Comparison of ENCODE assay signal across 33 cellular contexts in the genomic region with DNA sequence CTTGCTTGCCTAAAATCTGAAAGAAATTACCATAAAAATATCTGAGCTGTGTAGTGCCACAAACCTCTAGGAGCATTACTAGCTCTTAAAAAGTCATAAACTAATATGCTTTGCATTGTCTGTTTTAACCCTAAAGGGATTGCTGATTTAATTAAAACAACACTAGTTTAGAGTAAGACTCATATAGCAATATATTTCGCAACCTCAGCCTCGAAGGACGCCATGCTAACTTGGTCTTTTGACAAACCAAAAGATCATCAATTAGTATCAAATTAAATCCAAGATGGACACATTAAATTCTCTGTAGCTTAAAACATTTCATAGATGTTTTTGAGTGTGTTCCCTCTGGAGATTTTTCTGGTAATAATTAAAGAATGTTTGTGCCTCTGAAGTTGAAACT.
"Had no signal": no experiment of that assay in that cellular context is flagged by ENCODE, and none has a peak within 500 bp of the region (broad histone marks: within the 10 kb centered on the region; RNA-seq: fewer than 3 reads in every experiment).

No MANE protein-coding gene starts in this region.

- H3K27me3 ChIP-seq: adrenal gland, body of pancreas, brain microvascular endothelial cell, breast epithelium had no signal

- ATAC-seq: activated CD8-positive, alpha-beta T cell treated with anti-CD3 and anti-CD28 coated beads for 36 hours; activated naive CD4-positive, alpha-beta T cell treated with anti-CD3 and anti-CD28 coated beads, Interleukin-2, amount 50 U/mL, for 72 hours; activated T-cell treated with anti-CD3 and anti-CD28 coated beads, Interleukin-2, amount 50 U/mL, for 4 hours; activated T-cell treated with anti-CD3 and anti-CD28 coated beads, Interleukin-2, amount 50 U/mL, for 72 hours; activated T-helper 17 cell treated with anti-CD3 and anti-CD28 coated beads, Interleukin-2, amount 50 U/mL, for 72 hours; body of pancreas had no signal

- H3K4me3 ChIP-seq: adrenal gland, body of pancreas, breast epithelium had no signal

- H3K27ac ChIP-seq: adrenal gland, body of pancreas, brain microvascular endothelial cell, breast epithelium, VCaP had no signal

- H3K36me3 ChIP-seq: adrenal gland, brain microvascular endothelial cell, breast epithelium had no signal

- DNase-seq: activated B cell treated with CpG ODN at 0.5 μM for 24 hours; activated CD4-positive, alpha-beta memory T cell treated with anti-CD3 and anti-CD28 coated beads for 36 hours; activated CD4-positive, alpha-beta T cell treated with anti-CD3 and anti-CD28 coated beads for 4 hours; activated CD4-positive, alpha-beta T cell treated with anti-CD3 and anti-CD28 coated beads, Interleukin-2, amount 10 ng/mL, durations not matched to agents 24 days and 14 days; activated CD4-positive, alpha-beta T cell treated with anti-CD3 and anti-CD28 coated beads, Interleukin-2, amount 50 U/mL, for 1 hour; activated CD4-positive, alpha-beta T cell treated with anti-CD3 and anti-CD28 coated beads, Interleukin-2, amount 50 U/mL, for 4 hours; activated CD4-positive, CD25-positive, alpha-beta regulatory T cell treated with anti-CD3 and anti-CD28 coated beads, Interleukin-2, amount 50 U/mL, for 72 hours; activated CD8-positive, alpha-beta memory T cell treated with anti-CD3 and anti-CD28 coated beads, Interleukin-2, amount 50 U/mL, for 4 hours; activated CD8-positive, alpha-beta T cell treated with anti-CD3 and anti-CD28 coated beads for 36 hours; activated effector memory CD4-positive, alpha-beta T cell treated with anti-CD3 and anti-CD28 coated beads, Interleukin-2, amount 50 U/mL, for 16 hours; activated gamma-delta T cell treated with Interleukin-2 at 50 U/mL for 16 hours; activated naive CD4-positive, alpha-beta T cell; activated naive CD4-positive, alpha-beta T cell treated with anti-CD3 and anti-CD28 coated beads for 36 hours; activated naive CD4-positive, alpha-beta T cell treated with anti-CD3 and anti-CD28 coated beads, Interleukin-2, amount 50 U/mL, for 16 hours; activated naive CD8-positive, alpha-beta T cell treated with anti-CD3 and anti-CD28 coated beads for 36 hours; activated T-cell treated with anti-CD3 and anti-CD28 coated beads for 4 hours; activated T-cell treated with anti-CD3 and anti-CD28 coated beads, Interleukin-2, amount 50 U/mL, for 1 hour; activated T-cell treated with anti-CD3 and anti-CD28 coated beads, Interleukin-2, amount 50 U/mL, for 4 hours; activated T-cell treated with anti-CD3 and anti-CD28 coated beads, Interleukin-2, amount 50 U/mL, for 72 hours; adrenal gland; amniotic stem cell; aorta; body of pancreas; brain microvascular endothelial cell; central memory CD4-positive, alpha-beta T cell; T-helper 2 cell; T-helper 9 cell had no signal

- H3K4me1 ChIP-seq: adrenal gland, breast epithelium had no signal

- FAIRE-seq: astrocyte, TTC549 had no signal

- H3K9me3 ChIP-seq: body of pancreas had no signal
